In genomic region chr1:39899611-39900538, GRCh38 we compare ENCODE assay signal across 10 cellular contexts. TPM values are rescaled to one million over a fixed set of nuclear protein-coding genes. Genes with fewer than 3 reads are reported as not detected.
DNase-seq lines count a peak whose midpoint lies in the region; ATAC-seq, FAIRE-seq and TF ChIP-seq lines count a peak whose summit lies in the region.
"Had no signal": no experiment of that assay in that cellular context is flagged by ENCODE, and none has a peak within 500 bp of the region (broad histone marks: within the 10 kb centered on the region; RNA-seq: fewer than 3 reads in every experiment).

No MANE protein-coding gene starts in this region.

- H3K27me3 ChIP-seq in SJCRH30 (0 out of 2 replicates have a peak, but pooled peaks cover 9% of the 10 kb centered on the region), iPS DF 6.9 (ENCODE audit: control insufficient read depth, insufficient read depth, low read length) (no peaks in the 10 kb centered on the region; the same call in 1 of the 2 replicates), pancreas (no peaks in the 10 kb centered on the region)

- ATAC-seq in pancreas (no peak), HG02678 (IDR thresholded peaks at IDR 0.05; ENCODE audit: unreplicated experiment) (no peak), GM19452 (IDR thresholded peaks at IDR 0.05; ENCODE audit: unreplicated experiment) (no peak)

- DNase-seq in NCI-H2107 (lab: John Stamatoyannopoulos, UW), result peak; percentile 91
- no peak for DNase-seq in NCI-H2107 treated with DMSO at 0.1 percent for 48 hours (lab: John Stamatoyannopoulos, UW; ENCODE audit: unreplicated experiment)
- no peak for DNase-seq in SJCRH30
- DNase-seq in iPS DF 6.9 (ENCODE audit: low read depth, low spot score), result no peak
- no peak for DNase-seq in pancreas
- DNase-seq in NCI-H526 (lab: John Stamatoyannopoulos, UW), result no peak
- DNase-seq: stimulated activated CD4-positive, alpha-beta T cell treated with anti-CD3 and anti-CD28 coated beads, Interleukin-2, amount 100 ng/mL, for 48 hours had no signal

- no peaks in the 10 kb centered on the region for H3K36me3 ChIP-seq in SJCRH30
- 0 out of 2 replicates have a peak, but pooled peaks cover 3% of the 10 kb centered on the region for H3K36me3 ChIP-seq in iPS DF 6.9 (ENCODE audit: control insufficient read depth, insufficient read depth, low read length)
- no peaks in the 10 kb centered on the region for H3K36me3 ChIP-seq in pancreas
- H3K36me3 ChIP-seq: tibial nerve had no signal

- TF ChIP-seq CTCF in pancreas (IDR thresholded peaks at IDR 0.05), result no peak

- FAIRE-seq in pancreas (lab: Jason Lieb, UNC), result no peak

- H3K4me3 ChIP-seq in SJCRH30, result peak overlapping the region; percentile 75
- peak overlapping the region; percentile 97; the same call in 1 of the 2 replicates for H3K4me3 ChIP-seq in iPS DF 6.9 (ENCODE audit: low read length)
- peak overlapping the region in 3 of 4 donors; percentile 60 to 78 (median 77) for H3K4me3 ChIP-seq in pancreas

- H3K4me1 ChIP-seq in SJCRH30 (peaks cover 45% of the 10 kb centered on the region), iPS DF 6.9 (ENCODE audit: control insufficient read depth, insufficient read depth, low read length) (peaks cover 11% of the 10 kb centered on the region; the same call in 1 of the 2 replicates), pancreas (peaks cover 0 to 14% (median 0%) of the 10 kb centered on the region in 3 donors)

- WGBS in iPS DF 6.9 (ENCODE audit: insufficient coverage, insufficient read length), result no CpG with 5 or more reads among the region's 8 CpGs
- 42 to 43% methylated on average over 8 of the region's 8 CpGs for WGBS in pancreas, 2 donors

- H3K9me3 ChIP-seq in SJCRH30 (replicated peaks) (no peaks in the 10 kb centered on the region), iPS DF 6.9 (ENCODE audit: control insufficient read depth, insufficient read depth, low read length) (no peaks in the 10 kb centered on the region), pancreas (no peaks in the 10 kb centered on the region)
- H3K9me3 ChIP-seq: tibial nerve had no signal

- intact Hi-C loops in pancreas (cut with DNase I), result loop anchor here (5.0 to 10.0 kb wide), 2 partner anchors 83 to 85 kb away; no protein-coding TSS in a partner anchor

- H3K27ac ChIP-seq in SJCRH30 (no peak overlapping the region), iPS DF 6.9 (ENCODE audit: low read length) (no peak overlapping the region), pancreas (peak overlapping the region in 1 of 4 donors; percentile 8)

RNA-seq across cellular contexts. Expression of gene MYCL, which starts 1.8 kb away (rescaled TPM):
- total RNA-seq in SJCRH30 (2014; rRNA removed; shearing (Covaris generic)), result 14.4 and 16.4 TPM in 2 replicates
- 10 to 100 TPM in 2 of 6 donors, 1 to 10 TPM in 4; 3.4 to 17.9 (median 7.2) TPM for total RNA-seq in pancreas
- 1 to 10 TPM; 1.4 to 3.0 TPM for polyA plus RNA-seq in pancreas

RNA-seq across cellular contexts. Expression of gene TRIT1, which starts 16.6 kb away (rescaled TPM):
- total RNA-seq in SJCRH30 (2014; rRNA removed; shearing (Covaris generic)), result 31.3 and 35.7 TPM in 2 replicates
- 10 to 100 TPM in 5 of 6 donors, 1 to 10 TPM in 1; 9.9 to 14.5 (median 12.1) TPM for total RNA-seq in pancreas
- 10 to 100 TPM; 14.3 to 17.7 TPM for polyA plus RNA-seq in pancreas

RNA-seq across cellular contexts. Expression of gene MFSD2A, which starts 55.1 kb away (rescaled TPM):
- 52.9 and 56.6 TPM in 2 replicates for total RNA-seq in SJCRH30 (2014; rRNA removed; shearing (Covaris generic))
- total RNA-seq in pancreas, result 1 to 10 TPM in 1 of 6 donors, under 1 TPM in 4, not detected in 1; 0.16 to 1.0 (median 0.34) TPM
- under 1 TPM; 0.68 to 0.96 TPM for polyA plus RNA-seq in pancreas

Comparison
In these comparisons a context has a peak if more than half of its experiments do, and no peak if none do; other contexts are left out.
1. RNA of gene MFSD2A, which starts 55.1 kb away (total RNA-seq): 52.9 to 56.6 TPM in SJCRH30; 0.16 to 1.0 TPM in pancreas; every median in the first group is over 10 times any median in the second.
2. Peak in every context shown above with its lines, with median percentiles within 50 percentile points of each other: H3K4me3 ChIP-seq.